In the genomic region with DNA sequence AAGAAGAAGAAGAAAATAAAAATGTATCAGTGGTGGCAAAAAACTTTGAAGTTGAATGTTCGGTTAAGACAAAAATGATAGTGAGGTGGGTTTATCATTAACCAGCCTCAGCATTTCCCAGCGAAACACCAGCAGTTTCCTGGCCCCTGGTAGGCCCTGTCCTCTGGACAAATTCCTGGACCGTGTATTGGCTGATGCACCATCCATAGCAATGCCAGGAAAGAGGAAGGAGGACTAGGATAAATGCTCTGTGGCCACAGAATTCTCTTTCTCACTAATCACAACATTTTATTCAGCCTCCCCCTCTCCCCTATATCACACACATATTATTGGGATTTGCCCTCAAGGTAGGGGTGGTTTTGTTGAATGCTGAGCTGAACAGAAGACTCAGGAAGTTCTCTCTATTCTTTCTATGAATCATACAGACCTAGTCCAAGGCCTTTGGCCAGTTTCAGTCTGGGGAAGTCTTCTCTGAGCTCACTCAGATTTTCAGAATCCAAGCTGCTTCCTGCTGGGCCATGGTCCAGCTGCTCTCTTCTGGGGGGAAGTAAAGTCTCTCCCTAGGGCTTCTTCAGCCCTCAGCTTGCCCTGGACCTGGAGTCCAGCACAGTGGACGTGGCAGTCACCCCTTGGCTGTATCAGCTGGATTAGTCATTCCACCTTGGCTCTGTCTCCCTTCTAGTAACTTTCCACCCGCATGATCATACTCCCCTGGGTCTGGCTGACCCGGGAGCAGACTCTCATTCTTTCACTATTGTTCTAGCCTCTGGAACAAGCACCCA, we compare ENCODE assay signal across 9 cellular contexts. TPM values are rescaled to one million over a fixed set of nuclear protein-coding genes. Genes with fewer than 3 reads are reported as not detected.
DNase-seq lines count a peak whose midpoint lies in the region; ATAC-seq and TF ChIP-seq lines count a peak whose summit lies in the region.
"Had no signal": no experiment of that assay in that cellular context is flagged by ENCODE, and none has a peak within 500 bp of the region (broad histone marks: within the 10 kb centered on the region; RNA-seq: fewer than 3 reads in every experiment).

No MANE protein-coding gene starts in this region.

- no peak for DNase-seq in activated CD8-positive, alpha-beta memory T cell treated with anti-CD3 and anti-CD28 coated beads, Interleukin-2, amount 10 ng/mL, durations not matched to agents 7 days and 5 days
- no peak for DNase-seq in activated CD8-positive, alpha-beta memory T cell treated with anti-CD3 and anti-CD28 coated beads, Interleukin-2, amount 50 U/mL, for 4 hours
- DNase-seq in epidermal melanocyte (ENCODE audit: insufficient read length, low spot score): peak; percentile 77
- peak; percentile 23 for DNase-seq in midbrain (lab: John Stamatoyannopoulos, UW)
- peak in 1 of 2 donors; percentile 99 for DNase-seq in vagina (ENCODE audit: extremely low spot score in 2 of 2)
- DNase-seq in NCI-H2171 (lab: John Stamatoyannopoulos, UW): no peak
- DNase-seq in NCI-H1092 treated with DMSO at 0.1 percent for 48 hours (lab: John Stamatoyannopoulos, UW): no peak

- peak overlapping the region; percentile 38 for H3K27ac Mint-ChIP-seq in activated CD8-positive, alpha-beta memory T cell treated with anti-CD3 and anti-CD28 coated beads, Interleukin-2, amount 10 ng/mL, durations not matched to agents 7 days and 5 days

- H3K9me3 ChIP-seq in vagina: no peaks in the 10 kb centered on the region

- peaks cover 76% of the 10 kb centered on the region for H3K4me1 ChIP-seq in vagina

- peaks cover 30% of the 10 kb centered on the region for H3K4me1 Mint-ChIP-seq in activated CD8-positive, alpha-beta memory T cell treated with anti-CD3 and anti-CD28 coated beads, Interleukin-2, amount 10 ng/mL, durations not matched to agents 7 days and 5 days

- CTCF ChIA-PET in activated CD8-positive, alpha-beta memory T cell treated with anti-CD3 and anti-CD28 coated beads, Interleukin-2, amount 10 ng/mL, durations not matched to agents 7 days and 5 days (lab: Charles Lee): interaction anchor here (0.6 to 1.5 kb wide), 3 partner anchors 16 to 314 kb away, joined by 3 to 7 read pairs (median 4); no protein-coding TSS in a partner anchor

- intact Hi-C loops in vagina (cut with DNase I): no loop called here

- peaks cover 4% of the 10 kb centered on the region for H3K27me3 Mint-ChIP-seq in activated CD8-positive, alpha-beta memory T cell treated with anti-CD3 and anti-CD28 coated beads, Interleukin-2, amount 10 ng/mL, durations not matched to agents 7 days and 5 days

- H3K4me3 ChIP-seq in vagina: no peak overlapping the region

- no peak for ATAC-seq in activated CD8-positive, alpha-beta memory T cell treated with anti-CD3 and anti-CD28 coated beads, Interleukin-2, amount 10 ng/mL, durations not matched to agents 7 days and 5 days
- no peak for ATAC-seq in HG03135 (IDR thresholded peaks at IDR 0.05; ENCODE audit: unreplicated experiment)

- no peak for TF ChIP-seq POLR2A in vagina (IDR thresholded peaks at IDR 0.05)

- H3K36me3 ChIP-seq in vagina: no peaks in the 10 kb centered on the region

- no peak overlapping the region for H3K4me3 Mint-ChIP-seq in activated CD8-positive, alpha-beta memory T cell treated with anti-CD3 and anti-CD28 coated beads, Interleukin-2, amount 10 ng/mL, durations not matched to agents 7 days and 5 days

- no peaks in the 10 kb centered on the region for H3K9me3 Mint-ChIP-seq in activated CD8-positive, alpha-beta memory T cell treated with anti-CD3 and anti-CD28 coated beads, Interleukin-2, amount 10 ng/mL, durations not matched to agents 7 days and 5 days (ENCODE audit: low read depth)

- no peak for TF ChIP-seq CTCF in vagina (IDR thresholded peaks at IDR 0.05)

- H3K36me3 Mint-ChIP-seq in activated CD8-positive, alpha-beta memory T cell treated with anti-CD3 and anti-CD28 coated beads, Interleukin-2, amount 10 ng/mL, durations not matched to agents 7 days and 5 days: no peaks in the 10 kb centered on the region

- H3K27ac ChIP-seq in vagina: peak overlapping the region; percentile 84
- H3K27ac ChIP-seq: 22Rv1 had no signal

- H3K27me3 ChIP-seq in vagina: no peaks in the 10 kb centered on the region

RNA-seq across cellular contexts. Expression of a gene that starts 27.6 kb away (rescaled TPM):
- not detected for total RNA-seq in activated CD8-positive, alpha-beta memory T cell treated with anti-CD3 and anti-CD28 coated beads, Interleukin-2, amount 10 ng/mL, durations not matched to agents 7 days and 5 days
- not detected for total RNA-seq in vagina

Comparison
In these comparisons a context has a peak if more than half of its experiments do, and no peak if none do; other contexts are left out.
1. DNase-seq: peak in epidermal melanocyte (single experiment) and midbrain (single experiment); none in activated CD8-positive, alpha-beta memory T cell treated with anti-CD3 and anti-CD28 coated beads, Interleukin-2, amount 10 ng/mL, durations not matched to agents 7 days and 5 days (single experiment), activated CD8-positive, alpha-beta memory T cell treated with anti-CD3 and anti-CD28 coated beads, Interleukin-2, amount 50 U/mL, for 4 hours (single experiment), NCI-H2171 (single experiment) and NCI-H1092 treated with DMSO at 0.1 percent for 48 hours (single experiment).